8 cellular contexts compared by ENCODE assay signal in genomic region chr7:132394283-132395003, GRCh38.
DNase-seq lines count a peak whose midpoint lies in the region; ATAC-seq and TF ChIP-seq lines count a peak whose summit lies in the region.

No MANE protein-coding gene starts in this region.

- peaks cover 0 to 46% (median 8%) of the 10 kb centered on the region in 3 donors for H3K4me1 ChIP-seq in gastroesophageal sphincter
- peaks cover 0 to 5% of the 10 kb centered on the region in 2 donors for H3K4me1 ChIP-seq in aorta (ENCODE audit: control insufficient read depth in 1 of 2, insufficient read depth in 2 of 2, low read length in 2 of 2)
- peaks cover 0 to 7% (median 0%) of the 10 kb centered on the region in 4 donors for H3K4me1 ChIP-seq in tibial artery

- 95 to 100% methylated on average over 3 to 4 of the region's 6 CpGs for WGBS in gastroesophageal sphincter (ENCODE audit: low coverage in 1 of 2), 2 donors
- WGBS in aorta, 2 donors, result 80 to 91% methylated on average over 6 of the region's 6 CpGs

- no peak for TF ChIP-seq CTCF in gastroesophageal sphincter (IDR thresholded peaks at IDR 0.05)
- TF ChIP-seq CTCF in tibial artery (IDR thresholded peaks at IDR 0.05), result no peak

- TF ChIP-seq POLR2A in gastroesophageal sphincter (IDR thresholded peaks at IDR 0.05), result no peak

- H3K9me3 Mint-ChIP-seq in stimulated activated naive CD8-positive, alpha-beta T cell treated with anti-CD3 and anti-CD28 coated beads, Interleukin-15, amount 100 ng/mL, for 72 hours, result no peaks in the 10 kb centered on the region

- H3K27me3 Mint-ChIP-seq in stimulated activated naive CD8-positive, alpha-beta T cell treated with anti-CD3 and anti-CD28 coated beads, Interleukin-15, amount 100 ng/mL, for 72 hours, result no peaks in the 10 kb centered on the region

- no peak overlapping the region for H3K27ac Mint-ChIP-seq in stimulated activated naive CD8-positive, alpha-beta T cell treated with anti-CD3 and anti-CD28 coated beads, Interleukin-15, amount 100 ng/mL, for 72 hours

- TF ChIP-seq EP300 in gastroesophageal sphincter (IDR thresholded peaks at IDR 0.05), result no peak

- H3K36me3 ChIP-seq in gastroesophageal sphincter (no peaks in the 10 kb centered on the region), aorta (ENCODE audit: control insufficient read depth in 1 of 2, insufficient read depth in 2 of 2, low read length in 1 of 2) (no peaks in the 10 kb centered on the region), tibial artery (no peaks in the 10 kb centered on the region)

- H3K4me3 ChIP-seq in gastroesophageal sphincter (no peak overlapping the region), aorta (ENCODE audit: low read length in 2 of 2) (no peak overlapping the region), tibial artery (no peak overlapping the region)

- H3K27me3 ChIP-seq in gastroesophageal sphincter (no peaks in the 10 kb centered on the region), aorta (ENCODE audit: control insufficient read depth in 1 of 2, insufficient read depth in 2 of 2, low read length in 1 of 2) (no peaks in the 10 kb centered on the region), tibial artery (no peaks in the 10 kb centered on the region)

- ATAC-seq in stimulated activated naive CD8-positive, alpha-beta T cell treated with anti-CD3 and anti-CD28 coated beads, Interleukin-15, amount 100 ng/mL, for 72 hours, result peak; percentile 79
- no peak for ATAC-seq in stimulated activated naive CD8-positive, alpha-beta T cell treated with anti-CD3 and anti-CD28 coated beads, Interleukin-15, Interleukin-2, amounts not matched to agents 100 U/mL and 50 U/mL, for 24 hours
- ATAC-seq in SK-N-SH treated with all-trans-retinoic acid at 6 μM for 48 hours (peak; percentile 34), gastroesophageal sphincter (no peak), aorta (ENCODE audit: low FRiP score) (peak; percentile 17)

- intact Hi-C loops in aorta (cut with DNase I), result loop anchor here in 1 of 2 donors (5.0 kb wide), 1 partner anchor 77 kb away; no protein-coding TSS in a partner anchor
- intact Hi-C loops in tibial artery (cut with DNase I; ENCODE audit: low total_unique reads), result no loop called here

- H3K9me3 ChIP-seq in gastroesophageal sphincter (no peaks in the 10 kb centered on the region), aorta (ENCODE audit: control insufficient read depth, low read length) (no peaks in the 10 kb centered on the region), tibial artery (no peaks in the 10 kb centered on the region)

- H3K4me3 Mint-ChIP-seq in stimulated activated naive CD8-positive, alpha-beta T cell treated with anti-CD3 and anti-CD28 coated beads, Interleukin-15, amount 100 ng/mL, for 72 hours, result no peak overlapping the region

- peak; percentile 20 to 29 for DNase-seq in stimulated activated naive CD8-positive, alpha-beta T cell treated with anti-CD3 and anti-CD28 coated beads, Interleukin-15, amount 100 ng/mL, for 72 hours
- no peak for DNase-seq in stimulated activated naive CD8-positive, alpha-beta T cell treated with anti-CD3 and anti-CD28 coated beads, Interleukin-15, Interleukin-2, amounts not matched to agents 100 U/mL and 50 U/mL, for 24 hours
- no peak for DNase-seq in aorta
- DNase-seq in NCI-H524 treated with DMSO at 0.1 percent for 48 hours (lab: John Stamatoyannopoulos, UW), result no peak
- no peak for DNase-seq in UCSD-AML1 (lab: John Stamatoyannopoulos, UW; ENCODE audit: unreplicated experiment)
- DNase-seq in tibial artery, result no peak

- H3K4me1 Mint-ChIP-seq in stimulated activated naive CD8-positive, alpha-beta T cell treated with anti-CD3 and anti-CD28 coated beads, Interleukin-15, amount 100 ng/mL, for 72 hours, result peaks cover 9% of the 10 kb centered on the region

- H3K27ac ChIP-seq in gastroesophageal sphincter (peak overlapping the region in 3 of 4 donors; percentile 53 to 75 (median 66)), aorta (ENCODE audit: low read depth in 1 of 2, low read length in 2 of 2) (no peak overlapping the region), tibial artery (no peak overlapping the region)

TF ChIP-seq in SK-N-SH treated with all-trans-retinoic acid at 6 μM for 48 hours, 23 proteins besides CTCF, POLR2A, EP300 and RAD21:
- TF ChIP-seq BACH2 (CRISPR knock-in tag; IDR thresholded peaks at IDR 0.05; ENCODE audit: borderline replicate concordance) (no peak), TSHZ2 (CRISPR knock-in tag; IDR thresholded peaks at IDR 0.05) (no peak), ZNF70 (CRISPR knock-in tag; IDR thresholded peaks at IDR 0.05) (no peak), ISL1 (CRISPR knock-in tag; IDR thresholded peaks at IDR 0.05) (no peak), PATZ1 (CRISPR knock-in tag; IDR thresholded peaks at IDR 0.05; ENCODE audit: borderline replicate concordance) (no peak), CREB5 (CRISPR knock-in tag; IDR thresholded peaks at IDR 0.05; ENCODE audit: low read depth) (no peak), ZNF8 (CRISPR knock-in tag; IDR thresholded peaks at IDR 0.05) (no peak), ZC3H10 (CRISPR knock-in tag; IDR thresholded peaks at IDR 0.05) (no peak), ZFP30 (CRISPR knock-in tag; IDR thresholded peaks at IDR 0.05) (no peak), OSR1 (CRISPR knock-in tag; IDR thresholded peaks at IDR 0.05) (no peak), TCF4 (CRISPR knock-in tag; IDR thresholded peaks at IDR 0.05; ENCODE audit: borderline replicate concordance) (no peak), GLIS3 (CRISPR knock-in tag; IDR thresholded peaks at IDR 0.05) (no peak), CSDC2 (CRISPR knock-in tag; IDR thresholded peaks at IDR 0.05) (no peak), RARB (CRISPR knock-in tag; IDR thresholded peaks at IDR 0.05) (no peak), PPARA (CRISPR knock-in tag; IDR thresholded peaks at IDR 0.05; ENCODE audit: borderline replicate concordance) (no peak), ZFP3 (CRISPR knock-in tag; IDR thresholded peaks at IDR 0.05) (no peak), CSRNP3 (CRISPR knock-in tag; IDR thresholded peaks at IDR 0.05) (no peak)

Comparison
In these comparisons a context has a peak if more than half of its experiments do, and no peak if none do; other contexts are left out.
1. ATAC-seq: peak in stimulated activated naive CD8-positive, alpha-beta T cell treated with anti-CD3 and anti-CD28 coated beads, Interleukin-15, amount 100 ng/mL, for 72 hours (single experiment), SK-N-SH treated with all-trans-retinoic acid at 6 μM for 48 hours (single experiment) and aorta (single experiment); none in stimulated activated naive CD8-positive, alpha-beta T cell treated with anti-CD3 and anti-CD28 coated beads, Interleukin-15, Interleukin-2, amounts not matched to agents 100 U/mL and 50 U/mL, for 24 hours (single experiment) and gastroesophageal sphincter (single experiment).
2. DNase-seq: peak in stimulated activated naive CD8-positive, alpha-beta T cell treated with anti-CD3 and anti-CD28 coated beads, Interleukin-15, amount 100 ng/mL, for 72 hours (2 of 2); none in stimulated activated naive CD8-positive, alpha-beta T cell treated with anti-CD3 and anti-CD28 coated beads, Interleukin-15, Interleukin-2, amounts not matched to agents 100 U/mL and 50 U/mL, for 24 hours (single experiment), aorta (0 of 2), NCI-H524 treated with DMSO at 0.1 percent for 48 hours (single experiment), UCSD-AML1 (single experiment) and tibial artery (0 of 2).
3. H3K27ac ChIP-seq: peak in gastroesophageal sphincter (3 of 4); none in aorta (0 of 2) and tibial artery (0 of 2).